In the genomic region with DNA sequence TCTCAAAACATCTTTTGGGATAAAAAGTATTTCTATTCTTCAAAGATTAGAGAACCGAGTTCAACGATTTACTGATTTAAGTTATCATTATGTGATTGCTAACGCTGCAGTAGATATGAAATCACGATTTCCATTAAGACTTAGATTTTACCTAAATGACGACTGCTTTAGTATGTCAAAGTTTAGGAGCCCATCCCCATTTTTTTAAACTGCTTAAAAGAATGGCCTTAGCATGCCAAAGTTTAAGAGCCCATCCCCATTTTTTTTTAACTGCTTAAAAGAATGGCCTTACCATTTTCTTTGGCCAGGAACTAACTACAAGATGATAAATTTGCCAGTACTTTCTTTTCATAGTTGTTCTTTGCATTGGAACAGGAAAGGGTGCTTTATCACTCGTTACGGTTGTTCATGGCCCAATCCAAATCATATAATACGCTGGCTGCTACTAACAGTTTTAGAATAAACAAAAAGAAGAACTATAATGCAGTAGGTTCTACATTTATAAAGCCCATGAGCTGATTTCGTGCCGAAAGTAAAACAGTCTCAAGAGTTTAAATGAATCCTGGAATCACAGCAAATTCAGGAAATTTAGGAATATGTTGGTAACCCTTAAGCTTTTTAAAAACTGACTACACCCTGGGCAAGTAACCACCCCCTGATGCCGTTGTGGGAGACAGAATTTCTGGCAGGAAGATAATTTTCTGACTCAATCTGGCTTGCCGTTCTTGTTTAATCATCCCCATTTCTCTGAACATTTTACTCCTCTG, we compare ENCODE assay signal across 8 cellular contexts. TPM values are rescaled to one million over a fixed set of nuclear protein-coding genes. Genes with fewer than 3 reads are reported as not detected.
DNase-seq lines count a peak whose midpoint lies in the region; ATAC-seq, FAIRE-seq and TF ChIP-seq lines count a peak whose summit lies in the region.

No MANE protein-coding gene starts in this region.

- TF ChIP-seq EP300 in HepG2 (IDR thresholded peaks at IDR 0.05; ENCODE audit: low read depth in 2 of 2, low read length in 2 of 2) = no peak
- TF ChIP-seq EP300 in HepG2 (CRISPR knock-in tag; IDR thresholded peaks at IDR 0.05; ENCODE audit: borderline replicate concordance) = no peak
- TF ChIP-seq EP300 in transverse colon (IDR thresholded peaks at IDR 0.05; ENCODE audit: low read depth) = no peak

- in situ Hi-C loops in astrocyte of the spinal cord (cut with HindIII; ENCODE audit: low sequenced_read_pairs) = no loop called here
- in situ Hi-C loops in HepG2 (cut with HindIII; ENCODE audit: extremely low pct_ligation_motif_present, low pct_unique_long_range_greater_than_20kb) = no loop called here
- in situ Hi-C loops in transverse colon (cut with MboI; ENCODE audit: low pct_ligation_motif_present in 1 of 4, low pct_unique_long_range_greater_than_20kb in 1 of 4, low sequenced_read_pairs in 3 of 4) = loop anchor here in 1 of 4 donors (25.0 kb wide), 1 partner anchor 445 kb away; a partner anchor contains a TSS

- H3K27ac ChIP-seq in HepG2 (ENCODE audit: extremely low read length, insufficient read depth, low read length) = peak overlapping the region; percentile 99
- H3K27ac ChIP-seq in transverse colon = peak overlapping the region; percentile 98 to 100 (median 100)

- no peak for TF ChIP-seq RAD21 in HepG2 (CRISPR knock-in tag; IDR thresholded peaks at IDR 0.05)

- peak overlapping the region; percentile 82 for H3K9ac ChIP-seq in HepG2 (ENCODE audit: insufficient read depth, low read depth, low read length)

- no peak for ATAC-seq in HepG2
- ATAC-seq in GM21367 (IDR thresholded peaks at IDR 0.05; ENCODE audit: unreplicated experiment) = no peak
- no peak for ATAC-seq in HG02938 (IDR thresholded peaks at IDR 0.05; ENCODE audit: unreplicated experiment)
- ATAC-seq in HG03378 (IDR thresholded peaks at IDR 0.05; ENCODE audit: unreplicated experiment) = no peak

- H3K4me3 ChIP-seq in Caco-2 (ENCODE audit: low read depth, low read length) (peak overlapping the region; percentile 99), astrocyte of the spinal cord (ENCODE audit: low read depth, low read length) (peak overlapping the region; percentile 50), HepG2 (replicated peaks in 1 of 3; ENCODE audit: insufficient read depth in 1 of 3, low read depth in 2 of 3, low read length in 3 of 3) (peak overlapping the region; percentile 63 to 97 (median 90); a peak in 5 of 6 replicates), transverse colon (peak overlapping the region; percentile 18 to 90 (median 71))

- H3K27me3 ChIP-seq in Caco-2 (replicated peaks; ENCODE audit: control insufficient read depth, insufficient read depth, low read length) = no peaks in the 10 kb centered on the region
- H3K27me3 ChIP-seq in HepG2 (ENCODE audit: control insufficient read depth in 1 of 2, insufficient read depth in 2 of 2, low read length in 2 of 2) = no peaks in the 10 kb centered on the region; a peak in 1 of 5 replicates
- no peaks in the 10 kb centered on the region for H3K27me3 ChIP-seq in transverse colon

- CTCF ChIA-PET in Caco-2 (lab: Charles Lee) (interaction anchor here (1.1 kb wide), 1 partner anchor 139 kb away, joined by 4 read pairs; no protein-coding TSS in a partner anchor), HepG2 (lab: Yijun Ruan, JAX; ENCODE audit: low intra/inter-chr PET ratio, low total read pairs) (no interaction called here)

- TF ChIP-seq CTCF in Caco-2 (IDR thresholded peaks at IDR 0.05; ENCODE audit: insufficient read depth in 1 of 2, low read depth in 1 of 2, low read length in 1 of 2, severe bottlenecking in 1 of 2, unreplicated experiment in 1 of 2) (no peak), astrocyte of the spinal cord (IDR thresholded peaks at IDR 0.05; ENCODE audit: low read depth, low read length) (no peak), HepG2 (CRISPR knock-in tag; IDR thresholded peaks at IDR 0.05) (no peak), transverse colon (IDR thresholded peaks at IDR 0.05) (no peak)

- DNase-seq in Caco-2 (no peak), LHCN-M2 (ENCODE audit: low read depth) (peak; percentile 26), astrocyte of the spinal cord (ENCODE audit: low read depth, low spot score) (no peak), HepG2 (ENCODE audit: low spot score) (no peak), transverse colon (peak; percentile 8)

- no peaks in the 10 kb centered on the region for H3K9me3 ChIP-seq in Caco-2
- no peaks in the 10 kb centered on the region for H3K9me3 ChIP-seq in HepG2 (ENCODE audit: low read length)
- H3K9me3 ChIP-seq in transverse colon = no peaks in the 10 kb centered on the region

- H3K79me2 ChIP-seq in HepG2 (ENCODE audit: insufficient read depth, low read length) = peaks cover 31% of the 10 kb centered on the region

- FAIRE-seq in HepG2 (lab: Jason Lieb, UNC) = no peak

- peaks cover 6% of the 10 kb centered on the region for H3K4me1 Mint-ChIP-seq in Caco-2 (ENCODE audit: low read depth, unreplicated experiment)

- POLR2A ChIA-PET in Caco-2 (lab: Charles Lee) (interaction anchor here (0.6 to 1.6 kb wide), 4 partner anchors 62 to 101 kb away, joined by 3 to 4 read pairs (median 4); no protein-coding TSS in a partner anchor), HepG2 (lab: Yijun Ruan, JAX) (interaction anchor here (2.3 kb wide), 1 partner anchor 139 kb away, joined by 10 read pairs; a partner anchor contains a TSS)

- 39% methylated on average over 12 of the region's 12 CpGs for WGBS in HepG2 (ENCODE audit: low lambda C conversion rate)
- 18 to 32% methylated on average over 11 to 12 of the region's 12 CpGs for WGBS in transverse colon (ENCODE audit: low coverage in 1 of 2), 2 donors

- H4K20me1 ChIP-seq in HepG2 (ENCODE audit: insufficient read depth, low read length) = peaks cover 28% of the 10 kb centered on the region

- BruUV-seq in Caco-2 (replicated peaks; lab: Mats Ljungman, UMichigan) (TSS peak; percentile 84), HepG2 (replicated peaks; lab: Mats Ljungman, UMichigan) (TSS peak; percentile 87)

- H3K4me1 ChIP-seq in Caco-2 = peaks cover 8% of the 10 kb centered on the region
- H3K4me1 ChIP-seq in HepG2 (ENCODE audit: insufficient read depth, low read length) = peaks cover 9% of the 10 kb centered on the region
- H3K4me1 ChIP-seq in transverse colon = peaks cover 0 to 10% (median 8%) of the 10 kb centered on the region in 4 donors

- peak overlapping the region; percentile 93 for H2AFZ ChIP-seq in HepG2 (ENCODE audit: low read length)

- H3K27ac Mint-ChIP-seq in Caco-2 (ENCODE audit: unreplicated experiment) = peak overlapping the region; percentile 99

- peak overlapping the region; percentile 82 for H3K4me2 ChIP-seq in HepG2 (ENCODE audit: low read depth, low read length)

- peak overlapping the region; percentile 97 for H3K4me3 Mint-ChIP-seq in Caco-2 (ENCODE audit: unreplicated experiment)

- intact Hi-C loops in Caco-2 (cut with micrococcal nuclease; ENCODE audit: unreplicated experiment) = no loop called here
- intact Hi-C loops in HepG2 (cut with micrococcal nuclease; ENCODE audit: unreplicated experiment) = loop anchor here (10.0 kb wide), 2 partner anchors 328 to 358 kb away; a partner anchor contains a TSS
- intact Hi-C loops in transverse colon (cut with DNase I; ENCODE audit: low total_unique reads) = loop anchor here (5.0 kb wide), 3 partner anchors 35 to 1685 kb away; no protein-coding TSS in a partner anchor

- H3K36me3 ChIP-seq in Caco-2 (ENCODE audit: control insufficient read depth, insufficient read depth, low read length) = no peaks in the 10 kb centered on the region; the same call in 1 of the 2 replicates
- no peaks in the 10 kb centered on the region for H3K36me3 ChIP-seq in HepG2 (replicated peaks in 1 of 2; ENCODE audit: control insufficient read depth in 1 of 2, insufficient read depth in 2 of 2, low read length in 2 of 2)
- no peaks in the 10 kb centered on the region for H3K36me3 ChIP-seq in transverse colon

- TF ChIP-seq POLR2A in HepG2 (IDR thresholded peaks at IDR 0.05; ENCODE audit: insufficient read depth in 1 of 2, low read depth in 2 of 2, low read length in 2 of 2) (no peak), transverse colon (IDR thresholded peaks at IDR 0.05) (no peak)

- H3K9me3 Mint-ChIP-seq in Caco-2 (ENCODE audit: unreplicated experiment) = no peaks in the 10 kb centered on the region

- H3K27me3 Mint-ChIP-seq in Caco-2 (ENCODE audit: insufficient read depth, unreplicated experiment) = no peaks in the 10 kb centered on the region

- peaks cover 42% of the 10 kb centered on the region for H3K36me3 Mint-ChIP-seq in Caco-2 (ENCODE audit: insufficient read depth, unreplicated experiment)

TF ChIP-seq in HepG2, 621 proteins besides CTCF, POLR2A, EP300 and RAD21:
- TF ChIP-seq PHF5A (CRISPR knock-in tag; IDR thresholded peaks at IDR 0.05; ENCODE audit: low read depth, unreplicated experiment) = no peak
- 0 out of 2 replicates have a peak, but pooled peaks have one; percentile 21 for TF ChIP-seq ZNF652 (CRISPR knock-in tag; IDR thresholded peaks at IDR 0.05; ENCODE audit: borderline replicate concordance, low read depth)
TF ChIP-seq in HepG2: peak in this region for 1.

RNA-seq across cellular contexts. Expression of a gene that starts 0.9 kb away (rescaled TPM):
- total RNA-seq in Caco-2 (2022) (30.8 and 33.6 TPM in 2 replicates), LHCN-M2 (2014; rRNA removed) (6.3 and 8.6 TPM in 2 replicates), HepG2 (2016; rRNA removed; fragmentation: Illumina TruSeq; extraction: Trizol) (8.2 and 11.5 TPM in 2 replicates), transverse colon (10 to 100 TPM; 19.8 to 59.7 (median 29.5) TPM)
- polyA plus RNA-seq in LHCN-M2 (2012) = 14.1 TPM
- total RNA-seq in HepG2 (2016; cell fraction: cytosol; rRNA removed; fragmentation: Illumina TruSeq; extraction: Trizol; ENCODE audit: low read depth) = 0.79 and 0.81 TPM in 2 replicates
- 7.1 and 9.7 TPM in 2 replicates for total RNA-seq in HepG2 (2016; cell fraction: insoluble cytoplasmic fraction; rRNA removed; fragmentation: Illumina TruSeq; extraction: Trizol)
- 3.6 TPM in 2 replicates for total RNA-seq in HepG2 (2016; cell fraction: membrane; rRNA removed; fragmentation: Illumina TruSeq; extraction: Trizol)
- 16.7 and 18.7 TPM in 2 replicates for total RNA-seq in HepG2 (2016; cell fraction: nucleus; rRNA removed; fragmentation: Illumina TruSeq; extraction: Trizol)
- 4.6 and 5.5 TPM in 2 replicates for polyA plus RNA-seq in HepG2 (2011; rRNA removed)
- polyA plus RNA-seq in HepG2 (2011; cell fraction: cytosol; rRNA removed) = 1.6 and 2.1 TPM in 2 replicates
- polyA plus RNA-seq in HepG2 (2011; cell fraction: nucleus; rRNA removed) = 4.8 and 5.0 TPM in 2 replicates
- 9.0 and 10.8 TPM in 2 replicates for polyA plus RNA-seq in HepG2 (2012)
- 0.38 and 0.61 TPM in 2 replicates for polyA plus RNA-seq in HepG2 (2016; cell fraction: cytosol; fragmentation: Illumina TruSeq; extraction: Trizol; ENCODE audit: low read depth)
- polyA plus RNA-seq in HepG2 (2016; cell fraction: insoluble cytoplasmic fraction; fragmentation: Illumina TruSeq; extraction: Trizol; ENCODE audit: low read depth) = 11.1 and 16.7 TPM in 2 replicates
- 2.5 and 3.1 TPM in 2 replicates for polyA plus RNA-seq in HepG2 (2016; cell fraction: membrane; fragmentation: Illumina TruSeq; extraction: Trizol; ENCODE audit: low read depth)
- 24.7 and 29.1 TPM in 2 replicates for polyA plus RNA-seq in HepG2 (2016; cell fraction: nucleus; fragmentation: Illumina TruSeq; extraction: Trizol; ENCODE audit: insufficient read depth, low read depth)
- 5.0 and 13.7 TPM in 2 replicates for polyA minus RNA-seq in HepG2 (2011; rRNA and poly(A)+ RNA removed; ENCODE audit: low replicate concordance)
- polyA minus RNA-seq in HepG2 (2011; cell fraction: cytosol; rRNA and poly(A)+ RNA removed) = 10.4 and 11.1 TPM in 2 replicates
- 44.8 and 57.3 TPM in 2 replicates for polyA minus RNA-seq in HepG2 (2011; cell fraction: nucleus; rRNA and poly(A)+ RNA removed)

Comparison
In these comparisons a context has a peak if more than half of its experiments do, and no peak if none do; other contexts are left out.
1. DNase-seq: peak in LHCN-M2 (single experiment) and transverse colon (single experiment); none in Caco-2 (0 of 2), astrocyte of the spinal cord (single experiment) and HepG2 (single experiment).
2. Peak in every context shown above with its lines, with median percentiles within 50 percentile points of each other: H3K4me3 ChIP-seq.